ENCODE assay signal across 16 cellular contexts in genomic region chr16:28121527-28121926, GRCh38. TPM values are rescaled to one million over a fixed set of nuclear protein-coding genes. Genes with fewer than 3 reads are reported as not detected.
"Had no signal": no experiment of that assay in that cellular context is flagged by ENCODE, and none has a peak within 500 bp of the region (broad histone marks: within the 10 kb centered on the region; RNA-seq: fewer than 3 reads in every experiment).

No MANE protein-coding gene starts in this region.

- H2AFZ ChIP-seq: neural progenitor cell, parathyroid adenoma had no signal

- H3K4me3 Mint-ChIP-seq: neural progenitor cell had no signal

- FAIRE-seq: astrocyte, colon, islet of Langerhans, TTC549 had no signal

- H3K9me3 Mint-ChIP-seq: neural progenitor cell had no signal

- DNase-seq: activated CD4-positive, CD25-positive, alpha-beta regulatory T cell; foreskin melanocyte; head of caudate nucleus; stimulated activated CD4-positive, alpha-beta T cell treated with anti-CD3 and anti-CD28 coated beads, Interleukin-4, amount 100 ng/mL, for 1 hour; stimulated activated CD8-positive, alpha-beta memory T cell treated with anti-CD3 and anti-CD28 coated beads, Interleukin-4, amount 100 ng/mL, for 48 hours; stomach had no signal

- H3K79me2 ChIP-seq: parathyroid adenoma had no signal

- H3K4me1 ChIP-seq: neural progenitor cell, parathyroid adenoma, stomach had no signal

- H3K9ac ChIP-seq: neural progenitor cell, parathyroid adenoma had no signal

- H3K4me3 ChIP-seq: neural progenitor cell, SK-N-MC, stomach, thoracic aorta had no signal

- H3K9me3 ChIP-seq: stomach, thoracic aorta had no signal

- H3K4me2 ChIP-seq: neural progenitor cell had no signal

- H3K4me1 Mint-ChIP-seq: neural progenitor cell had no signal

- H3K27ac ChIP-seq: neural progenitor cell, parathyroid adenoma, SK-N-MC, stomach, thoracic aorta had no signal

- H3K27me3 ChIP-seq: neural progenitor cell, stomach had no signal

- H3K27ac Mint-ChIP-seq: neural progenitor cell had no signal

RNA-seq across cellular contexts. Expression of gene GSG1L, which starts 58.0 kb away (rescaled TPM):
- total RNA-seq: astrocyte; renal cortical epithelial cell; stomach; T-helper 1 cell treated with Interleukin-12 subunit alpha and Interleukin-12 subunit beta and Interleukin-4 antibody, amounts not matched to agents 30 ng/mL and 1 ng/mL, for 36 hours had no signal
